Comparison of ENCODE assay signal across 28 cellular contexts in genomic region chrX:150959557-150959956, GRCh38. TPM values are rescaled to one million over a fixed set of nuclear protein-coding genes. Genes with fewer than 3 reads are reported as not detected.
A peak's percentile ranks its signal among the peaks of the same experiment; 100 is the strongest.
DNase-seq lines count a peak whose midpoint lies in the region; ATAC-seq, FAIRE-seq and TF ChIP-seq lines count a peak whose summit lies in the region.
"Had no signal": no experiment of that assay in that cellular context is flagged by ENCODE, and none has a peak within 500 bp of the region (broad histone marks: within the 10 kb centered on the region; RNA-seq: fewer than 3 reads in every experiment).

No MANE protein-coding gene starts in this region.

- H3K9me3 Mint-ChIP-seq in natural killer cell treated with Interleukin-12 subunit alpha and Interleukin-12 subunit beta and Interleukin-15 and Interleukin-18, amount 100 ng/mL, for 72 hours: no peaks in the 10 kb centered on the region
- no peaks in the 10 kb centered on the region for H3K9me3 Mint-ChIP-seq in natural killer cell
- H3K9me3 Mint-ChIP-seq: CD8-positive, alpha-beta memory T cell had no signal

- 3% methylated on average over 2 of the region's 2 CpGs for WGBS in GM12878 (ENCODE audit: insufficient coverage, insufficient replicate concordance, low lambda C conversion rate, missing lambda C conversion rate)

- no peaks in the 10 kb centered on the region for H3K27me3 ChIP-seq in GM12878 (replicated peaks in 1 of 2; ENCODE audit: control insufficient read depth in 2 of 2, insufficient read depth in 2 of 2, low read length in 1 of 2)
- H3K27me3 ChIP-seq: BE2C, BLaER1 had no signal

- no peak overlapping the region for H3K4me3 Mint-ChIP-seq in natural killer cell treated with Interleukin-12 subunit alpha and Interleukin-12 subunit beta and Interleukin-15 and Interleukin-18, amount 100 ng/mL, for 72 hours
- no peak overlapping the region for H3K4me3 Mint-ChIP-seq in natural killer cell
- H3K4me3 Mint-ChIP-seq: CD14-positive monocyte; CD4-positive, alpha-beta memory T cell; CD4-positive, CD25-positive, alpha-beta regulatory T cell; CD8-positive, alpha-beta memory T cell had no signal

- H3K27ac ChIP-seq in GM12878 (ENCODE audit: control insufficient read depth, insufficient read depth): no peak overlapping the region
- H3K27ac ChIP-seq: BLaER1 had no signal

- H3K4me1 Mint-ChIP-seq in natural killer cell treated with Interleukin-12 subunit alpha and Interleukin-12 subunit beta and Interleukin-15 and Interleukin-18, amount 100 ng/mL, for 72 hours (ENCODE audit: low read depth in 2 of 2): no peaks in the 10 kb centered on the region
- no peaks in the 10 kb centered on the region for H3K4me1 Mint-ChIP-seq in natural killer cell
- H3K4me1 Mint-ChIP-seq: CD14-positive monocyte; CD4-positive, alpha-beta memory T cell; CD4-positive, CD25-positive, alpha-beta regulatory T cell; CD8-positive, alpha-beta memory T cell had no signal

- no peak for ATAC-seq in natural killer cell treated with Interleukin-12 subunit alpha and Interleukin-12 subunit beta and Interleukin-15 and Interleukin-18, amount 100 ng/mL, for 72 hours
- no peak for ATAC-seq in natural killer cell
- peak; percentile 61 for ATAC-seq in GM18870 (IDR thresholded peaks at IDR 0.05; ENCODE audit: unreplicated experiment)
- peak; percentile 45 for ATAC-seq in HG03354 (IDR thresholded peaks at IDR 0.05; ENCODE audit: poor library complexity, severe bottlenecking, unreplicated experiment)
- peak; percentile 53; the same call in 2 of the 3 replicates for ATAC-seq in GM12878

- no peak for FAIRE-seq in GM12878 (lab: Jason Lieb, UNC)
- FAIRE-seq: A204.1, GM12891, GM19239 had no signal

- TF ChIP-seq CTCF in natural killer cell (IDR thresholded peaks at IDR 0.05) (no peak), GM12878 (IDR thresholded peaks at IDR 0.05 in 2 of 3, conservative IDR thresholded peaks at IDR 0.05 in 1 of 3; ENCODE audit: control insufficient read depth in 2 of 3, extremely low read depth in 1 of 3, insufficient read depth in 1 of 3, low read depth in 3 of 3, low read length in 3 of 3) (no peak)

- no peaks in the 10 kb centered on the region for H3K36me3 ChIP-seq in GM12878 (ENCODE audit: control insufficient read depth in 2 of 2, insufficient read depth in 2 of 2, low read length in 1 of 2)
- H3K36me3 ChIP-seq: BE2C, BLaER1 had no signal

- BruUV-seq in GM12878 (replicated peaks; lab: Mats Ljungman, UMichigan): no TSS peak

- in situ Hi-C loops in GM12878 (cut with MboI): no loop called here

- no peak overlapping the region for H3K27ac Mint-ChIP-seq in natural killer cell treated with Interleukin-12 subunit alpha and Interleukin-12 subunit beta and Interleukin-15 and Interleukin-18, amount 100 ng/mL, for 72 hours
- H3K27ac Mint-ChIP-seq in natural killer cell: no peak overlapping the region
- H3K27ac Mint-ChIP-seq: CD14-positive monocyte; CD4-positive, CD25-positive, alpha-beta regulatory T cell; CD8-positive, alpha-beta memory T cell had no signal

- SMC1A ChIA-PET in GM12878 (lab: Charles Lee; ENCODE audit: uncharacterized antibody, unreplicated experiment): no interaction called here

- RAD21 ChIA-PET in GM12878 (lab: Charles Lee; ENCODE audit: unreplicated experiment): no interaction called here

- peaks cover 9 to 11% of the 10 kb centered on the region in 2 donors for H3K27me3 Mint-ChIP-seq in natural killer cell treated with Interleukin-12 subunit alpha and Interleukin-12 subunit beta and Interleukin-15 and Interleukin-18, amount 100 ng/mL, for 72 hours
- peaks cover 0 to 2% of the 10 kb centered on the region in 2 donors for H3K27me3 Mint-ChIP-seq in natural killer cell (ENCODE audit: low read depth in 2 of 2)
- H3K27me3 Mint-ChIP-seq: CD4-positive, CD25-positive, alpha-beta regulatory T cell had no signal

- TF ChIP-seq POLR2A in GM12878 (IDR thresholded peaks at IDR 0.05; ENCODE audit: low read depth, low read length): no peak

- TF ChIP-seq RAD21 in GM12878 (IDR thresholded peaks at IDR 0.05; ENCODE audit: insufficient read depth, low read depth, low read length): no peak

- no peak overlapping the region for H3K9ac ChIP-seq in GM12878 (ENCODE audit: control insufficient read depth, insufficient read depth, low read length)
- H3K9ac ChIP-seq: BLaER1 had no signal

- no peaks in the 10 kb centered on the region for H4K20me1 ChIP-seq in GM12878 (ENCODE audit: control insufficient read depth, insufficient read depth)
- H4K20me1 ChIP-seq: BLaER1 had no signal

- H2AFZ ChIP-seq in GM12878 (ENCODE audit: control insufficient read depth, low read depth, low read length): no peak overlapping the region

- peak; percentile 15 for DNase-seq in natural killer cell treated with Interleukin-12 subunit alpha and Interleukin-12 subunit beta and Interleukin-15 and Interleukin-18, amount 100 ng/mL, for 72 hours (ENCODE audit: low spot score)
- no peak for DNase-seq in natural killer cell
- no peak for DNase-seq in GM12878 (ENCODE audit: low read depth, low spot score)
- no peak for DNase-seq in head of caudate nucleus
- DNase-seq in inferior parietal cortex (ENCODE audit: extremely low spot score): no peak
- DNase-seq in NCI-H1092 (lab: John Stamatoyannopoulos, UW): no peak
- DNase-seq: 8988T; ACHN; BE2C; C1 segment of cervical spinal cord; CD4-positive, alpha-beta memory T cell; CD4-positive, CD25-positive, alpha-beta regulatory T cell; CD8-positive, alpha-beta memory T cell; COR-L47; DMS 273 treated with DMSO at 0.1 percent for 48 hours; DMS153; DMS53; DMS79; DND-41; EL; GDM1 had no signal

- CTCF ChIA-PET in GM12878 (lab: Yijun Ruan, JAX): no interaction called here

- no peak for TF ChIP-seq EP300 in GM12878 (IDR thresholded peaks at IDR 0.05; ENCODE audit: borderline replicate concordance in 1 of 2, control insufficient read depth in 1 of 2, low read depth in 2 of 2, low read length in 2 of 2)

- H3K36me3 Mint-ChIP-seq in natural killer cell treated with Interleukin-12 subunit alpha and Interleukin-12 subunit beta and Interleukin-15 and Interleukin-18, amount 100 ng/mL, for 72 hours: no peaks in the 10 kb centered on the region
- no peaks in the 10 kb centered on the region for H3K36me3 Mint-ChIP-seq in natural killer cell
- H3K36me3 Mint-ChIP-seq: CD14-positive monocyte; CD4-positive, alpha-beta memory T cell; CD4-positive, CD25-positive, alpha-beta regulatory T cell; CD8-positive, alpha-beta memory T cell had no signal

- no peaks in the 10 kb centered on the region for H3K79me2 ChIP-seq in GM12878 (ENCODE audit: control insufficient read depth, insufficient read depth, low read length)

- H3K9me3 ChIP-seq in GM12878 (replicated peaks; ENCODE audit: control insufficient read depth, insufficient read depth, low read length): no peaks in the 10 kb centered on the region
- H3K9me3 ChIP-seq: BE2C had no signal

- H3K4me1 ChIP-seq in GM12878 (ENCODE audit: control insufficient read depth, insufficient read depth, low read length): no peaks in the 10 kb centered on the region
- H3K4me1 ChIP-seq: BE2C, BLaER1 had no signal

- no peak overlapping the region for H3K4me3 ChIP-seq in GM12878
- H3K4me3 ChIP-seq: BLaER1 had no signal

- intact Hi-C loops in natural killer cell (cut with micrococcal nuclease): no loop called here
- intact Hi-C loops in GM12878 (cut with micrococcal nuclease; ENCODE audit: unreplicated experiment): no loop called here
- intact Hi-C loops in head of caudate nucleus (cut with DNase I): no loop called here

- POLR2A ChIA-PET in GM12878 (lab: Charles Lee): no interaction called here

- H3K4me2 ChIP-seq in GM12878 (ENCODE audit: control insufficient read depth, insufficient read depth): no peak overlapping the region
- H3K4me2 ChIP-seq: BLaER1 had no signal

TF ChIP-seq in GM12878, 131 proteins besides CTCF, POLR2A, EP300 and RAD21 (continues in another document):
- TF ChIP-seq POU2F2 (IDR thresholded peaks at IDR 0.05; ENCODE audit: borderline replicate concordance, low read depth, low read length) (no peak), ATF7 (IDR thresholded peaks at IDR 0.05; ENCODE audit: low read depth) (no peak), MXI1 (IDR thresholded peaks at IDR 0.05; ENCODE audit: low read depth, low read length) (no peak)

RNA-seq across cellular contexts. Expression of gene HMGB3, which starts 23.6 kb away (rescaled TPM):
- total RNA-seq in natural killer cell treated with Interleukin-12 subunit alpha and Interleukin-12 subunit beta and Interleukin-15 and Interleukin-18, amount 100 ng/mL, for 72 hours: 10 to 100 TPM; 28.7 to 30.0 TPM
- total RNA-seq in natural killer cell (1 to 10 TPM; 1.6 to 3.4 (median 3.0) TPM), GM12878 (2014; rRNA removed) (19.1 and 24.9 TPM in 2 replicates), GM12878 (2014; rRNA removed; fragmentation: Illumina TruSeq; extraction: Trizol) (82.7 and 88.3 TPM in 2 replicates), GM12878 (2021) (48.5 and 56.4 TPM in 2 replicates)
- total RNA-seq in GM12878 (2013; cell fraction: nucleolus; rRNA removed): 6.6 and 7.9 TPM in 2 replicates
- 45.0 TPM for polyA plus RNA-seq in GM12878 (2011; ENCODE audit: low read depth)
- polyA plus RNA-seq in GM12878 (2011; rRNA removed) (28.5 and 46.6 TPM in 2 replicates), GM12878 (2014; fragmentation: Illumina TruSeq; extraction: Trizol) (166 and 182 TPM in 2 replicates), GM12878 (2014; fragmentation: Nextera tagmentation; extraction: Ambion mirVana) (100 to 1,000 TPM; 158 to 167 TPM), GM12878 (2014; rRNA removed) (49.0 and 65.3 TPM in 2 replicates), GM12878 (2016; fragmentation: Nextera tagmentation; extraction: Ambion mirVana) (100 to 1,000 TPM; 136 to 138 TPM)
- polyA plus RNA-seq in GM12878 (2011; cell fraction: cytosol; rRNA removed): 7.9 and 9.3 TPM in 2 replicates
- 12.0 and 17.0 TPM in 2 replicates for polyA plus RNA-seq in GM12878 (2011; cell fraction: nucleus; rRNA removed)
- polyA plus RNA-seq in GM12878 (2012): 40.2 and 49.8 TPM in 2 replicates
- polyA minus RNA-seq in GM12878 (2011; rRNA and poly(A)+ RNA removed): 8.4 and 12.7 TPM in 2 replicates
- 5.7 and 10.8 TPM in 2 replicates for polyA minus RNA-seq in GM12878 (2011; cell fraction: cytosol; rRNA and poly(A)+ RNA removed)
- polyA minus RNA-seq in GM12878 (2011; cell fraction: nucleus; rRNA and poly(A)+ RNA removed): 8.7 and 11.6 TPM in 2 replicates

Comparison
In these comparisons a context has a peak if more than half of its experiments do, and no peak if none do; other contexts are left out.
1. ATAC-seq: peak in GM18870 (single experiment), HG03354 (single experiment) and GM12878 (single experiment); none in natural killer cell treated with Interleukin-12 subunit alpha and Interleukin-12 subunit beta and Interleukin-15 and Interleukin-18, amount 100 ng/mL, for 72 hours (0 of 2) and natural killer cell (0 of 3).